Comparison of ENCODE assay signal across 8 cellular contexts in genomic region chr17:29621751-29622194, GRCh38. TPM values are rescaled to one million over a fixed set of nuclear protein-coding genes. Genes with fewer than 3 reads are reported as not detected.
DNase-seq lines count a peak whose midpoint lies in the region; ATAC-seq, FAIRE-seq and TF ChIP-seq lines count a peak whose summit lies in the region.

No MANE protein-coding gene starts in this region.

- no peak for ATAC-seq in omental fat pad (ENCODE audit: low FRiP score)
- ATAC-seq in GM21528 (IDR thresholded peaks at IDR 0.05; ENCODE audit: low FRiP score, unreplicated experiment), result no peak

- peak overlapping the region; percentile 65 to 88 (median 81); a peak in 18 of 22 replicates for H3K9ac ChIP-seq in BLaER1 treated with 17β-estradiol and CSF1 and Interleukin-3, amounts not matched to agents 10 nM and 100 nM
- H3K9ac ChIP-seq in duodenal mucosa (ENCODE audit: low read depth in 1 of 2, low read length in 2 of 2), result no peak overlapping the region

- H3K27me3 ChIP-seq in BLaER1 treated with 17β-estradiol and CSF1 and Interleukin-3, amounts not matched to agents 10 nM and 100 nM, result peaks cover 2 to 9% (median 9%) of the 10 kb centered on the region in 11 experiments
- H3K27me3 ChIP-seq in duodenal mucosa (ENCODE audit: control insufficient read depth in 1 of 2, insufficient read depth in 2 of 2, low read length in 2 of 2) (peaks cover 6 to 18% of the 10 kb centered on the region in 2 donors), neuron (ENCODE audit: insufficient read depth, low read length) (no peaks in the 10 kb centered on the region)

- no peak overlapping the region for H2AFZ ChIP-seq in neuron (ENCODE audit: low read depth, low read length)

- TF ChIP-seq CTCF in omental fat pad (IDR thresholded peaks at IDR 0.05), result no peak

- peaks cover 50 to 89% (median 77%) of the 10 kb centered on the region in 10 experiments for H3K4me1 ChIP-seq in BLaER1 treated with 17β-estradiol and CSF1 and Interleukin-3, amounts not matched to agents 10 nM and 100 nM
- H3K4me1 ChIP-seq in duodenal mucosa (ENCODE audit: control insufficient read depth in 1 of 2, insufficient read depth in 2 of 2, low read length in 2 of 2) (peaks cover 22 to 23% of the 10 kb centered on the region in 2 donors), neuron (ENCODE audit: insufficient read depth, low read length) (peaks cover 11% of the 10 kb centered on the region)

- peak overlapping the region in 7 of 11 experiments; percentile 72 to 81 (median 75); a peak in 12 of 22 replicates for H3K27ac ChIP-seq in BLaER1 treated with 17β-estradiol and CSF1 and Interleukin-3, amounts not matched to agents 10 nM and 100 nM
- H3K27ac ChIP-seq in duodenal mucosa (ENCODE audit: low read depth, low read length), result no peak overlapping the region

- H4K20me1 ChIP-seq in BLaER1 treated with 17β-estradiol and CSF1 and Interleukin-3, amounts not matched to agents 10 nM and 100 nM, result peaks cover 4 to 50% (median 23%) of the 10 kb centered on the region in 11 experiments; a peak in 21 of 22 replicates

- peak; percentile 35 for DNase-seq in NCI-H69 (lab: John Stamatoyannopoulos, UW)
- no peak for DNase-seq in omental fat pad (ENCODE audit: low spot score)
- no peak for DNase-seq in NCI-H146 (lab: John Stamatoyannopoulos, UW)
- DNase-seq in RCC 7860 (ENCODE audit: low spot score), result no peak

- FAIRE-seq in RCC 7860 (lab: Jason Lieb, UNC), result no peak

- H3K36me3 ChIP-seq in BLaER1 treated with 17β-estradiol and CSF1 and Interleukin-3, amounts not matched to agents 10 nM and 100 nM, result peaks cover 0 to 16% (median 13%) of the 10 kb centered on the region in 11 experiments; a peak in 18 of 22 replicates
- H3K36me3 ChIP-seq in duodenal mucosa (ENCODE audit: control insufficient read depth in 1 of 2, insufficient read depth in 2 of 2, low read length in 2 of 2), result peaks cover 0 to 3% of the 10 kb centered on the region in 2 donors
- no peaks in the 10 kb centered on the region for H3K36me3 ChIP-seq in neuron (ENCODE audit: insufficient read depth, low read length)

- no peaks in the 10 kb centered on the region for H3K9me3 ChIP-seq in BLaER1 treated with 17β-estradiol and CSF1 and Interleukin-3, amounts not matched to agents 10 nM and 100 nM (replicated peaks in 1 of 11)
- no peaks in the 10 kb centered on the region for H3K9me3 ChIP-seq in duodenal mucosa (ENCODE audit: control insufficient read depth in 1 of 2, low read length in 2 of 2)
- no peaks in the 10 kb centered on the region for H3K9me3 ChIP-seq in neuron (ENCODE audit: low read length)

- H3K4me2 ChIP-seq in BLaER1 treated with 17β-estradiol and CSF1 and Interleukin-3, amounts not matched to agents 10 nM and 100 nM, result peak overlapping the region; percentile 93 to 98 (median 96)

- H3K4me3 ChIP-seq in BLaER1 treated with 17β-estradiol and CSF1 and Interleukin-3, amounts not matched to agents 10 nM and 100 nM, result peak overlapping the region; percentile 71 to 85 (median 79)
- H3K4me3 ChIP-seq in duodenal mucosa (ENCODE audit: low read depth in 1 of 2, low read length in 2 of 2), result peak overlapping the region; percentile 66
- H3K4me3 ChIP-seq in neuron (ENCODE audit: low read length), result peak overlapping the region; percentile 52

RNA-seq across cellular contexts. Expression of gene CORO6, which starts 0.9 kb away (rescaled TPM):
- total RNA-seq in omental fat pad, result 10 to 100 TPM; 10.7 to 45.9 (median 14.1) TPM

RNA-seq across cellular contexts. Expression of gene ANKRD13B, which starts 28.8 kb away (rescaled TPM):
- 10 to 100 TPM in 3 of 4 donors, 1 to 10 TPM in 1; 9.2 to 18.3 (median 13.2) TPM for total RNA-seq in omental fat pad

RNA-seq across cellular contexts. Expression of gene GIT1, which starts 32.3 kb away (rescaled TPM):
- total RNA-seq in omental fat pad, result 10 to 100 TPM; 24.4 to 73.6 (median 37.3) TPM

RNA-seq across cellular contexts. Expression of gene TP53I13, which starts 53.3 kb away (rescaled TPM):
- 100 to 1,000 TPM in 1 of 4 donors, 10 to 100 TPM in 3; 65.0 to 122 (median 72.6) TPM for total RNA-seq in omental fat pad

RNA-seq across cellular contexts. Expression of gene ABHD15, which starts 54.9 kb away (rescaled TPM):
- total RNA-seq in omental fat pad, result 10 to 100 TPM; 21.6 to 55.2 (median 25.2) TPM

Comparison
In these comparisons a context has a peak if more than half of its experiments do, and no peak if none do; other contexts are left out.
1. H3K9ac ChIP-seq: peak in BLaER1 treated with 17β-estradiol and CSF1 and Interleukin-3, amounts not matched to agents 10 nM and 100 nM (11 of 11); none in duodenal mucosa (0 of 2).
2. Peak in every context shown above with its lines, with median percentiles within 50 percentile points of each other: H3K4me3 ChIP-seq.